In the genomic region with DNA sequence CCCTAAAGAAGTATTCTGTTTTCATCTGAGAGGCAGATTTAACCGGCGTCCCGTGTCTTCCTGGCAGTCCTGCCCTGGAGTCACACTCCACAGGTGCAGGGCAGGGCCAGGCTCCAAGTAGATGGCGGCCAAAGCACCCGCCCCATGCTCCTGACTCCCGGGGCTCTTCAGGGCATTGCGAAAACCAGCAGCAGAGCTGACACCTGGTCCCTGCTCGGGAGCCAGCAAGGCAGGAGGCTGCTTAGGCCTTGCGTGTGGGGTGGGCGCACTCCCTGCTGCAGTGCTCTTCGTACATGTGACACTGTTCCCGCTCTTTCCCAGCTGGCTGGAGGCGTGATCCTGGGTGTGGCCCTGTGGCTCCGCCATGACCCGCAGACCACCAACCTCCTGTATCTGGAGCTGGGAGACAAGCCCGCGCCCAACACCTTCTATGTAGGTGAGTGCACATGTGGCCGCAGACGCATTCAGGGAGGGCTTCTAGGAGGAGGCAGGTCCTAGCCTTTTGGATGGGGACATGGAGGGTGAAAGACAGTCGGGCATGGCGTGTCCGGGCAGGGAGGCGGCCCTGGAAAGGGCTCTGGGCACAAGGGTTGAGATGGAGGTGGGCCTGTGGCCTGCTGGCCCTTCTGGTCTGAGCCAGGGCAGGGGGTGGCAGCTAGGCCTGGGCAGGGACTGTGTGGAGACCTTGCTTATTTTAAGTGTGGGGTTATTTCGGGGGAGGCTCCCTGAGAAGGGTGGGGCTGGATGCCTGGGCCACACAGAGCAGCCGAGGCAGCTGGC, we compare ENCODE assay signal across 13 cellular contexts. TPM values are rescaled to one million over a fixed set of nuclear protein-coding genes. Genes with fewer than 3 reads are reported as not detected.
DNase-seq lines count a peak whose midpoint lies in the region; ATAC-seq, FAIRE-seq and TF ChIP-seq lines count a peak whose summit lies in the region.
"Had no signal": no experiment of that assay in that cellular context is flagged by ENCODE, and none has a peak within 500 bp of the region (broad histone marks: within the 10 kb centered on the region; RNA-seq: fewer than 3 reads in every experiment).

No MANE protein-coding gene starts in this region.

- FAIRE-seq in GM12892 (lab: Jason Lieb, UNC): no peak
- FAIRE-seq: colon had no signal

- H3K27ac ChIP-seq in DOHH2 (ENCODE audit: low read depth, low read length) (peak overlapping the region; percentile 100), SU-DHL-6 (ENCODE audit: low read depth, low read length) (peak overlapping the region; percentile 97), gastroesophageal sphincter (peak overlapping the region; percentile 77 to 100 (median 100)), rectal smooth muscle tissue (ENCODE audit: low read depth, low read length) (peak overlapping the region; percentile 92)
- H3K27ac ChIP-seq: PC-9 had no signal

- no peak for TF ChIP-seq EP300 in gastroesophageal sphincter (IDR thresholded peaks at IDR 0.05)

- H3K79me2 ChIP-seq in DOHH2 (ENCODE audit: control insufficient read depth, low read length) (peaks cover 100% of the 10 kb centered on the region), SU-DHL-6 (ENCODE audit: insufficient read depth, low read length) (peaks cover 71% of the 10 kb centered on the region)

- H3F3A ChIP-seq in DOHH2 (ENCODE audit: control insufficient read depth, insufficient read depth) (peaks cover 43% of the 10 kb centered on the region), SU-DHL-6 (ENCODE audit: insufficient read depth) (peaks cover 48% of the 10 kb centered on the region)

- H3K9me2 ChIP-seq in DOHH2 (replicated peaks; ENCODE audit: control insufficient read depth, low read length) (no peaks in the 10 kb centered on the region), SU-DHL-6 (replicated peaks; ENCODE audit: insufficient read depth, low read length) (no peaks in the 10 kb centered on the region)

- TF ChIP-seq POLR2A in gastroesophageal sphincter (IDR thresholded peaks at IDR 0.05): no peak
- TF ChIP-seq POLR2A in GM12892 (IDR thresholded peaks at IDR 0.05; ENCODE audit: low read depth, low read length): no peak

- WGBS in gastroesophageal sphincter (ENCODE audit: low coverage in 1 of 2), 2 donors: 37 to 40% methylated on average over 2 of the region's 25 CpGs

- TF ChIP-seq CTCF in DOHH2 (IDR thresholded peaks at IDR 0.05; ENCODE audit: low read depth, low read length, poor library complexity, severe bottlenecking) (no peak), SU-DHL-6 (IDR thresholded peaks at IDR 0.05; ENCODE audit: insufficient read depth, low read length, poor library complexity, severe bottlenecking) (no peak), gastroesophageal sphincter (IDR thresholded peaks at IDR 0.05) (no peak)

- H3K4me1 ChIP-seq in DOHH2 (ENCODE audit: control insufficient read depth, low read length) (peaks cover 100% of the 10 kb centered on the region), gastroesophageal sphincter (peaks cover 21 to 100% (median 60%) of the 10 kb centered on the region in 3 donors), rectal smooth muscle tissue (ENCODE audit: control insufficient read depth, insufficient read depth, low read length) (peaks cover 56% of the 10 kb centered on the region)

- peak overlapping the region; percentile 89 for H3K4me2 ChIP-seq in DOHH2 (ENCODE audit: low read length)
- H3K4me2 ChIP-seq in SU-DHL-6 (ENCODE audit: low read depth, low read length, poor library complexity, severe bottlenecking): peak overlapping the region; percentile 79
- H3K4me2 ChIP-seq: PC-9 had no signal

- peak; percentile 31 for ATAC-seq in gastroesophageal sphincter

- H3K27me3 ChIP-seq in DOHH2 (ENCODE audit: control insufficient read depth, low read length): no peaks in the 10 kb centered on the region
- H3K27me3 ChIP-seq in SU-DHL-6 (ENCODE audit: low read length): no peaks in the 10 kb centered on the region
- H3K27me3 ChIP-seq in gastroesophageal sphincter: no peaks in the 10 kb centered on the region
- H3K27me3 ChIP-seq in rectal smooth muscle tissue (ENCODE audit: control insufficient read depth, insufficient read depth, low read length): no peaks in the 10 kb centered on the region
- H3K27me3 ChIP-seq: MG63 had no signal

- H4K20me1 ChIP-seq in DOHH2 (ENCODE audit: control insufficient read depth, insufficient read depth, low read depth, low read length): peaks cover 6% of the 10 kb centered on the region; the same call in 1 of the 2 replicates
- no peaks in the 10 kb centered on the region for H4K20me1 ChIP-seq in SU-DHL-6 (ENCODE audit: low read depth, low read length)

- peak overlapping the region; percentile 66 for H3K9ac ChIP-seq in SU-DHL-6 (ENCODE audit: low read length)
- peak overlapping the region; percentile 45 for H3K9ac ChIP-seq in rectal smooth muscle tissue (ENCODE audit: low read length)

- H3K36me3 ChIP-seq in DOHH2 (ENCODE audit: control insufficient read depth, low read length) (peaks cover 94% of the 10 kb centered on the region), SU-DHL-6 (ENCODE audit: low read length) (no peaks in the 10 kb centered on the region), gastroesophageal sphincter (peaks cover 0 to 56% of the 10 kb centered on the region in 2 donors), rectal smooth muscle tissue (ENCODE audit: control insufficient read depth, insufficient read depth, low read length) (peaks cover 3% of the 10 kb centered on the region)

- H3K4me3 ChIP-seq in DOHH2 (ENCODE audit: low read length) (peak overlapping the region; percentile 87), SU-DHL-6 (ENCODE audit: insufficient read depth, low read length, poor library complexity, severe bottlenecking) (no peak overlapping the region), gastroesophageal sphincter (peak overlapping the region in 1 of 2 donors; percentile 11), rectal smooth muscle tissue (ENCODE audit: low read length) (peak overlapping the region; percentile 46)
- H3K4me3 ChIP-seq: MG63, PC-9 had no signal

- H3K9me3 ChIP-seq in DOHH2 (ENCODE audit: control insufficient read depth, insufficient read depth, low read length) (no peaks in the 10 kb centered on the region), SU-DHL-6 (ENCODE audit: insufficient read depth, low read length) (no peaks in the 10 kb centered on the region), gastroesophageal sphincter (no peaks in the 10 kb centered on the region)
- H3K9me3 ChIP-seq: MG63 had no signal

- H2AFZ ChIP-seq in SU-DHL-6 (ENCODE audit: low read depth, low read length, severe bottlenecking): no peak overlapping the region
- H2AFZ ChIP-seq: PC-9 had no signal

- DNase-seq in GM12892 (ENCODE audit: insufficient read length) (no peak), NCI-H2029 (lab: John Stamatoyannopoulos, UW) (no peak), SIG-M5 (lab: John Stamatoyannopoulos, UW) (no peak), NCI-H1105 (lab: John Stamatoyannopoulos, UW) (no peak)
- DNase-seq: activated CD4-positive, alpha-beta T cell treated with anti-CD3 and anti-CD28 coated beads, Interleukin-2, amount 50 U/mL, for 1 hour; DMS79 treated with DMSO at 0.1 percent for 48 hours had no signal

RNA-seq across cellular contexts. Expression of gene TSSC4, which starts 10.3 kb away (rescaled TPM):
- total RNA-seq in gastroesophageal sphincter: 10 to 100 TPM; 54.8 to 70.2 (median 66.3) TPM
- 10.4 TPM for polyA plus RNA-seq in GM12892 (2012; ENCODE audit: missing spikeins)

RNA-seq across cellular contexts. Expression of gene CD81, which starts 13.2 kb away (rescaled TPM):
- 100 to 1,000 TPM; 327 to 576 (median 541) TPM for total RNA-seq in gastroesophageal sphincter
- 121 TPM for polyA plus RNA-seq in GM12892 (2012; ENCODE audit: missing spikeins)

RNA-seq across cellular contexts. Expression of gene TRPM5, which starts 54.0 kb away (rescaled TPM):
- not detected for total RNA-seq in gastroesophageal sphincter
- polyA plus RNA-seq in GM12892 (2012; ENCODE audit: missing spikeins): not detected
- total RNA-seq: PC-9 had no signal

RNA-seq across cellular contexts. Expression of gene KCNQ1, which starts 54.5 kb away (rescaled TPM):
- 10 to 100 TPM in 1 of 4 donors, 1 to 10 TPM in 3; 2.6 to 12.7 (median 4.9) TPM for total RNA-seq in gastroesophageal sphincter
- polyA plus RNA-seq in GM12892 (2012; ENCODE audit: missing spikeins): not detected
- total RNA-seq: PC-9 had no signal
